Comparison of ENCODE assay signal across 1 cellular context in the genomic region with DNA sequence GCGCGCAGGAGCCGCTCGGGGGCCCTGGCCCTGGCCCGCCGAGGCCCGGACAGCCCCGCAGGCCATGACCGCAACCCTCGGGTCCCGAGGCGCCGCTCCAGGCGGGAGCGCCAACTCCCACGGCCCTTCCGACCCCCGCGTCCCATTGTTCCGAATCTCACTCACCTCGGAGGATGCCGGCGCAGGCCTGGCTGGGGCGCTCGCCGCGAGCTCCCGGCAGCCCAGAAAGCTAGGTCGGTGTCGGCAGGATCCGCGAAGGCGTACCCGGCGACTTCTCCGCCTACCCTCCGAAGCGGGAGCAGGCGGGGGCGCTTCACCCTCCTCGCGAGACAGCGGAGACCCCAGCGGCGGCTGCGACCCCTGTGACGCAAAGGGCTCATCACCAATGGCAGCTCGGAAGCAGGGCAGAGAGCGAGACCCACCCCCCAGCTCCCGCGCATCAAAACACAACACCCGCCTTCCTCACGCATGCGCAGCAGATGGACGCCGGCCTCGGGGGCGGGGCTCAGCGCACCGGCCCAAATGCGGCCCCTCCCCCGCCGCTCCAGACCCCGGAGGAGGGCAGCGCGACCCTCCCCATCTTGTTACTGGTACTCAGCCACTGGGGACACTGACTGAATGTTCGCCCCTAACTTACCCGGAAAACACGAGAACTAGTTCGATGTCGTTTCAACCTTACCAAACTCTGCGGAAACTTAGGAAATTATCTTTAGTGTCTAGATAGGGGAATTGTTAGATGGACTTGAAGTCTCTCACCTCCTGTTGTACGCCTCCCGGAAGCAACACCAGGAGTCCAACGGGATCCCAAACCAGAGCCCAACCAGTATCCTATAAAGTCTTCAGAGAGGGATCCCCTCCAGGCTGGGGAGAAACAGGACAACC.
A peak's percentile ranks its signal among the peaks of the same experiment; 100 is the strongest.
TF ChIP-seq lines count a peak whose summit lies in the region.

No MANE protein-coding gene starts in this region.

TF ChIP-seq in A549, 52 proteins besides CTCF, POLR2A, EP300 and RAD21 (continued from another document):
- TF ChIP-seq, protein P1, sequence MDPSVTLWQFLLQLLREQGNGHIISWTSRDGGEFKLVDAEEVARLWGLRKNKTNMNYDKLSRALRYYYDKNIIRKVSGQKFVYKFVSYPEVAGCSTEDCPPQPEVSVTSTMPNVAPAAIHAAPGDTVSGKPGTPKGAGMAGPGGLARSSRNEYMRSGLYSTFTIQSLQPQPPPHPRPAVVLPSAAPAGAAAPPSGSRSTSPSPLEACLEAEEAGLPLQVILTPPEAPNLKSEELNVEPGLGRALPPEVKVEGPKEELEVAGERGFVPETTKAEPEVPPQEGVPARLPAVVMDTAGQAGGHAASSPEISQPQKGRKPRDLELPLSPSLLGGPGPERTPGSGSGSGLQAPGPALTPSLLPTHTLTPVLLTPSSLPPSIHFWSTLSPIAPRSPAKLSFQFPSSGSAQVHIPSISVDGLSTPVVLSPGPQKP (IDR thresholded peaks at IDR 0.05; ENCODE audit: low read depth, low read length): no peak
- TF ChIP-seq ZC3H11A (IDR thresholded peaks at IDR 0.05) (no peak), RCOR1 (IDR thresholded peaks at IDR 0.05; ENCODE audit: low read depth, low read length) (no peak), TP53 (CRISPR knock-in tag; IDR thresholded peaks at IDR 0.05) (no peak), JUNB (IDR thresholded peaks at IDR 0.05) (no peak), CHD4 (IDR thresholded peaks at IDR 0.05; ENCODE audit: borderline replicate concordance) (no peak), PHF8 (IDR thresholded peaks at IDR 0.05; ENCODE audit: borderline replicate concordance, low read depth) (no peak), SREBF2 (IDR thresholded peaks at IDR 0.05) (no peak), CBX8 (IDR thresholded peaks at IDR 0.05) (no peak), CEBPB (IDR thresholded peaks at IDR 0.05) (no peak), CHD2 (IDR thresholded peaks at IDR 0.05; ENCODE audit: low read length, partially characterized antibody) (peak; percentile 89), MAZ (IDR thresholded peaks at IDR 0.05; ENCODE audit: borderline replicate concordance, low read depth, low read length) (no peak), KDM1A (IDR thresholded peaks at IDR 0.05; ENCODE audit: low read depth) (no peak)
- TF ChIP-seq, protein P2, sequence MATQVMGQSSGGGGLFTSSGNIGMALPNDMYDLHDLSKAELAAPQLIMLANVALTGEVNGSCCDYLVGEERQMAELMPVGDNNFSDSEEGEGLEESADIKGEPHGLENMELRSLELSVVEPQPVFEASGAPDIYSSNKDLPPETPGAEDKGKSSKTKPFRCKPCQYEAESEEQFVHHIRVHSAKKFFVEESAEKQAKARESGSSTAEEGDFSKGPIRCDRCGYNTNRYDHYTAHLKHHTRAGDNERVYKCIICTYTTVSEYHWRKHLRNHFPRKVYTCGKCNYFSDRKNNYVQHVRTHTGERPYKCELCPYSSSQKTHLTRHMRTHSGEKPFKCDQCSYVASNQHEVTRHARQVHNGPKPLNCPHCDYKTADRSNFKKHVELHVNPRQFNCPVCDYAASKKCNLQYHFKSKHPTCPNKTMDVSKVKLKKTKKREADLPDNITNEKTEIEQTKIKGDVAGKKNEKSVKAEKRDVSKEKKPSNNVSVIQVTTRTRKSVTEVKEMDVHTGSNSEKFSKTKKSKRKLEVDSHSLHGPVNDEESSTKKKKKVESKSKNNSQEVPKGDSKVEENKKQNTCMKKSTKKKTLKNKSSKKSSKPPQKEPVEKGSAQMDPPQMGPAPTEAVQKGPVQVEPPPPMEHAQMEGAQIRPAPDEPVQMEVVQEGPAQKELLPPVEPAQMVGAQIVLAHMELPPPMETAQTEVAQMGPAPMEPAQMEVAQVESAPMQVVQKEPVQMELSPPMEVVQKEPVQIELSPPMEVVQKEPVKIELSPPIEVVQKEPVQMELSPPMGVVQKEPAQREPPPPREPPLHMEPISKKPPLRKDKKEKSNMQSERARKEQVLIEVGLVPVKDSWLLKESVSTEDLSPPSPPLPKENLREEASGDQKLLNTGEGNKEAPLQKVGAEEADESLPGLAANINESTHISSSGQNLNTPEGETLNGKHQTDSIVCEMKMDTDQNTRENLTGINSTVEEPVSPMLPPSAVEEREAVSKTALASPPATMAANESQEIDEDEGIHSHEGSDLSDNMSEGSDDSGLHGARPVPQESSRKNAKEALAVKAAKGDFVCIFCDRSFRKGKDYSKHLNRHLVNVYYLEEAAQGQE (IDR thresholded peaks at IDR 0.05): peak; percentile 88
- TF ChIP-seq, protein P3, sequence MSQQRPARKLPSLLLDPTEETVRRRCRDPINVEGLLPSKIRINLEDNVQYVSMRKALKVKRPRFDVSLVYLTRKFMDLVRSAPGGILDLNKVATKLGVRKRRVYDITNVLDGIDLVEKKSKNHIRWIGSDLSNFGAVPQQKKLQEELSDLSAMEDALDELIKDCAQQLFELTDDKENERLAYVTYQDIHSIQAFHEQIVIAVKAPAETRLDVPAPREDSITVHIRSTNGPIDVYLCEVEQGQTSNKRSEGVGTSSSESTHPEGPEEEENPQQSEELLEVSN (IDR thresholded peaks at IDR 0.05; ENCODE audit: borderline replicate concordance, low read depth): 0 out of 2 replicates have a peak, but pooled peaks have one; percentile 34
